In the genomic region with DNA sequence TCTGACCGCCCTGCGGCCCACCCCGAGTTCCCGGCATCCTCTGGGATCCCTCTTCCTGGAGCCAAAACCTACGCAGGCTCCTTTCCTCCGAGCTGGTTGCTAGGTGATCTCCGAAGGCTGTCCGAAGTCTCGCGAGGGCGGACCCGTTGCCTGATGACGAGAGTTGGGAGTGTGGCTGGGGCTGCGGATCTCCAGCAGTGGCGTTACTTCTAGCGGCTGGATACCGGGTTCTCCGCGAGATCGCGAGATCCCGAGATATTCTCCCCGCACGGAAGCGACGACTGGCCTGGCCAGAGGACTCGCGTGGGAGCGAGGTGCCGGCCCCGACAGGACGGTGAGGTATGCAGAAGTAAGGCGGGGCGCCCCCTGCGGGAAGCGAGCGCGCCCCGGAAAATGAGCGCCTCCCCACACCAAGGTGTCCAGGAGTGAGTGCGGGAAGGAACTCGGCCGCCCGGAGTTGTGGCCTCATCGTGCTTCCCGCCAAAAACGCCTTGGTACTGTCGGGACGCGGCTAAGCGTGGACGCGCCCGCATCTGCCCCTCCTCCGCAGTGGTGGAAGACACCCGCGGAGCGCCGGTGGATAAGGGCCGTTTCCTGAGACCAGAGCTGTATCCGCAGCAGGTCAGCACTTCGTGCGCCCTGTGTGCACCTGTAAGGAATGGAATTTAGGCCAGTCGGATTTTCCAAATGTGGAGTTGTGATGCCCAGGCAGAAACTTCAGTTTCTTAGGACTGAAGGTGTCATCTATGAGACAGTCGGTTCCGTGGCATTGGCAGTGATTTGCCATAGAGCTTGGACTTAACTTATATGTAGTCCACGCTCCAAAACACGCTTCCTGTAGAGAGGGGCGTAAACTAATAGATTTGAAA, we compare ENCODE assay signal across 1 cellular context.
TF ChIP-seq lines count a peak whose summit lies in the region.

A gene (plus strand): TSS at position 146 of the 869 bp plus-strand sequence. CDS start 1,426 bp downstream, outside the sequence.

TF ChIP-seq in HepG2, 621 proteins besides CTCF, POLR2A, EP300 and RAD21 (continued from another document and continues in another):
- TF ChIP-seq U2AF2 (IDR thresholded peaks at IDR 0.05; ENCODE audit: low read depth, low read length) = no peak
- TF ChIP-seq, protein P1, sequence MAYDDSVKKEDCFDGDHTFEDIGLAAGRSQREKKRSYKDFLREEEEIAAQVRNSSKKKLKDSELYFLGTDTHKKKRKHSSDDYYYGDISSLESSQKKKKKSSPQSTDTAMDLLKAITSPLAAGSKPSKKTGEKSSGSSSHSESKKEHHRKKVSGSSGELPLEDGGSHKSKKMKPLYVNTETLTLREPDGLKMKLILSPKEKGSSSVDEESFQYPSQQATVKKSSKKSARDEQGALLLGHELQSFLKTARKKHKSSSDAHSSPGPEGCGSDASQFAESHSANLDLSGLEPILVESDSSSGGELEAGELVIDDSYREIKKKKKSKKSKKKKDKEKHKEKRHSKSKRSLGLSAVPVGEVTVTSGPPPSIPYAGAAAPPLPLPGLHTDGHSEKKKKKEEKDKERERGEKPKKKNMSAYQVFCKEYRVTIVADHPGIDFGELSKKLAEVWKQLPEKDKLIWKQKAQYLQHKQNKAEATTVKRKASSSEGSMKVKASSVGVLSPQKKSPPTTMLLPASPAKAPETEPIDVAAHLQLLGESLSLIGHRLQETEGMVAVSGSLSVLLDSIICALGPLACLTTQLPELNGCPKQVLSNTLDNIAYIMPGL (CRISPR knock-in tag; IDR thresholded peaks at IDR 0.05; ENCODE audit: borderline replicate concordance in 1 of 2, low read depth in 1 of 2) = peak; percentile 98 to 99
- peak; percentile 59 for TF ChIP-seq ERF (CRISPR knock-in tag; IDR thresholded peaks at IDR 0.05)
- peak; percentile 63; the same call in 1 of the 2 replicates for TF ChIP-seq AHR (CRISPR knock-in tag; IDR thresholded peaks at IDR 0.05)
- no peak for TF ChIP-seq MTA3 (CRISPR knock-in tag; IDR thresholded peaks at IDR 0.05)
- TF ChIP-seq, protein P2, sequence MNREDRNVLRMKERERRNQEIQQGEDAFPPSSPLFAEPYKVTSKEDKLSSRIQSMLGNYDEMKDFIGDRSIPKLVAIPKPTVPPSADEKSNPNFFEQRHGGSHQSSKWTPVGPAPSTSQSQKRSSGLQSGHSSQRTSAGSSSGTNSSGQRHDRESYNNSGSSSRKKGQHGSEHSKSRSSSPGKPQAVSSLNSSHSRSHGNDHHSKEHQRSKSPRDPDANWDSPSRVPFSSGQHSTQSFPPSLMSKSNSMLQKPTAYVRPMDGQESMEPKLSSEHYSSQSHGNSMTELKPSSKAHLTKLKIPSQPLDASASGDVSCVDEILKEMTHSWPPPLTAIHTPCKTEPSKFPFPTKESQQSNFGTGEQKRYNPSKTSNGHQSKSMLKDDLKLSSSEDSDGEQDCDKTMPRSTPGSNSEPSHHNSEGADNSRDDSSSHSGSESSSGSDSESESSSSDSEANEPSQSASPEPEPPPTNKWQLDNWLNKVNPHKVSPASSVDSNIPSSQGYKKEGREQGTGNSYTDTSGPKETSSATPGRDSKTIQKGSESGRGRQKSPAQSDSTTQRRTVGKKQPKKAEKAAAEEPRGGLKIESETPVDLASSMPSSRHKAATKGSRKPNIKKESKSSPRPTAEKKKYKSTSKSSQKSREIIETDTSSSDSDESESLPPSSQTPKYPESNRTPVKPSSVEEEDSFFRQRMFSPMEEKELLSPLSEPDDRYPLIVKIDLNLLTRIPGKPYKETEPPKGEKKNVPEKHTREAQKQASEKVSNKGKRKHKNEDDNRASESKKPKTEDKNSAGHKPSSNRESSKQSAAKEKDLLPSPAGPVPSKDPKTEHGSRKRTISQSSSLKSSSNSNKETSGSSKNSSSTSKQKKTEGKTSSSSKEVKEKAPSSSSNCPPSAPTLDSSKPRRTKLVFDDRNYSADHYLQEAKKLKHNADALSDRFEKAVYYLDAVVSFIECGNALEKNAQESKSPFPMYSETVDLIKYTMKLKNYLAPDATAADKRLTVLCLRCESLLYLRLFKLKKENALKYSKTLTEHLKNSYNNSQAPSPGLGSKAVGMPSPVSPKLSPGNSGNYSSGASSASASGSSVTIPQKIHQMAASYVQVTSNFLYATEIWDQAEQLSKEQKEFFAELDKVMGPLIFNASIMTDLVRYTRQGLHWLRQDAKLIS (CRISPR knock-in tag; IDR thresholded peaks at IDR 0.05) = 0 out of 2 replicates have a peak, but pooled peaks have one; percentile 27
- TF ChIP-seq TEAD3 (CRISPR knock-in tag; optimal IDR thresholded peaks at IDR 0.05; ENCODE audit: borderline replicate concordance) = peak; percentile 61
- TF ChIP-seq, protein P3, sequence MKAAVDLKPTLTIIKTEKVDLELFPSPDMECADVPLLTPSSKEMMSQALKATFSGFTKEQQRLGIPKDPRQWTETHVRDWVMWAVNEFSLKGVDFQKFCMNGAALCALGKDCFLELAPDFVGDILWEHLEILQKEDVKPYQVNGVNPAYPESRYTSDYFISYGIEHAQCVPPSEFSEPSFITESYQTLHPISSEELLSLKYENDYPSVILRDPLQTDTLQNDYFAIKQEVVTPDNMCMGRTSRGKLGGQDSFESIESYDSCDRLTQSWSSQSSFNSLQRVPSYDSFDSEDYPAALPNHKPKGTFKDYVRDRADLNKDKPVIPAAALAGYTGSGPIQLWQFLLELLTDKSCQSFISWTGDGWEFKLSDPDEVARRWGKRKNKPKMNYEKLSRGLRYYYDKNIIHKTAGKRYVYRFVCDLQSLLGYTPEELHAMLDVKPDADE (CRISPR knock-in tag; IDR thresholded peaks at IDR 0.05) = no peak
- no peak for TF ChIP-seq ZFYVE20 (CRISPR knock-in tag; IDR thresholded peaks at IDR 0.05; ENCODE audit: borderline replicate concordance, low read depth)
- peak; percentile 78 for TF ChIP-seq SPEN (CRISPR knock-in tag; IDR thresholded peaks at IDR 0.05; ENCODE audit: low read depth)
- no peak for TF ChIP-seq ZNF790 (CRISPR knock-in tag; IDR thresholded peaks at IDR 0.05; ENCODE audit: borderline replicate concordance)
- no peak for TF ChIP-seq NCOR1 (IDR thresholded peaks at IDR 0.05; ENCODE audit: borderline replicate concordance, low read length)
- TF ChIP-seq, protein P4, sequence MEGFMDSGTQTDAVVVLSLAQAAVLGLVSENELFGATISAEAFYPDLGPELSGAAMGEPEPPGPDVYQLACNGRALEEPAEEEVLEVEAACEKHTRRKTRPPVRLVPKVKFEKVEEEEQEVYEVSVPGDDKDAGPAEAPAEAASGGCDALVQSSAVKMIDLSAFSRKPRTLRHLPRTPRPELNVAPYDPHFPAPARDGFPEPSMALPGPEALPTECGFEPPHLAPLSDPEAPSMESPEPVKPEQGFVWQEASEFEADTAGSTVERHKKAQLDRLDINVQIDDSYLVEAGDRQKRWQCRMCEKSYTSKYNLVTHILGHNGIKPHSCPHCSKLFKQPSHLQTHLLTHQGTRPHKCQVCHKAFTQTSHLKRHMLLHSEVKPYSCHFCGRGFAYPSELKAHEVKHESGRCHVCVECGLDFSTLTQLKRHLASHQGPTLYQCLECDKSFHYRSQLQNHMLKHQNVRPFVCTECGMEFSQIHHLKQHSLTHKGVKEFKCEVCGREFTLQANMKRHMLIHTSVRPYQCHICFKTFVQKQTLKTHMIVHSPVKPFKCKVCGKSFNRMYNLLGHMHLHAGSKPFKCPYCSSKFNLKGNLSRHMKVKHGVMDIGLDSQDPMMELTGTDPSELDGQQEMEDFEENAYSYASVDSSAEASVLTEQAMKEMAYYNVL (CRISPR knock-in tag; IDR thresholded peaks at IDR 0.05; ENCODE audit: borderline replicate concordance) = no peak; the same call in 1 of the 2 replicates
- 0 out of 2 replicates have a peak, but pooled peaks have one; percentile 44 for TF ChIP-seq RCOR2 (CRISPR knock-in tag; IDR thresholded peaks at IDR 0.05)
- peak; percentile 63 for TF ChIP-seq HDAC2 (CRISPR knock-in tag; IDR thresholded peaks at IDR 0.05)
- TF ChIP-seq RFX3 (CRISPR knock-in tag; IDR thresholded peaks at IDR 0.05) = peak; percentile 75
- TF ChIP-seq, protein P5, sequence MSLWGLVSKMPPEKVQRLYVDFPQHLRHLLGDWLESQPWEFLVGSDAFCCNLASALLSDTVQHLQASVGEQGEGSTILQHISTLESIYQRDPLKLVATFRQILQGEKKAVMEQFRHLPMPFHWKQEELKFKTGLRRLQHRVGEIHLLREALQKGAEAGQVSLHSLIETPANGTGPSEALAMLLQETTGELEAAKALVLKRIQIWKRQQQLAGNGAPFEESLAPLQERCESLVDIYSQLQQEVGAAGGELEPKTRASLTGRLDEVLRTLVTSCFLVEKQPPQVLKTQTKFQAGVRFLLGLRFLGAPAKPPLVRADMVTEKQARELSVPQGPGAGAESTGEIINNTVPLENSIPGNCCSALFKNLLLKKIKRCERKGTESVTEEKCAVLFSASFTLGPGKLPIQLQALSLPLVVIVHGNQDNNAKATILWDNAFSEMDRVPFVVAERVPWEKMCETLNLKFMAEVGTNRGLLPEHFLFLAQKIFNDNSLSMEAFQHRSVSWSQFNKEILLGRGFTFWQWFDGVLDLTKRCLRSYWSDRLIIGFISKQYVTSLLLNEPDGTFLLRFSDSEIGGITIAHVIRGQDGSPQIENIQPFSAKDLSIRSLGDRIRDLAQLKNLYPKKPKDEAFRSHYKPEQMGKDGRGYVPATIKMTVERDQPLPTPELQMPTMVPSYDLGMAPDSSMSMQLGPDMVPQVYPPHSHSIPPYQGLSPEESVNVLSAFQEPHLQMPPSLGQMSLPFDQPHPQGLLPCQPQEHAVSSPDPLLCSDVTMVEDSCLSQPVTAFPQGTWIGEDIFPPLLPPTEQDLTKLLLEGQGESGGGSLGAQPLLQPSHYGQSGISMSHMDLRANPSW (CRISPR knock-in tag; IDR thresholded peaks at IDR 0.05; ENCODE audit: borderline replicate concordance) = no peak
- TF ChIP-seq, protein P6, sequence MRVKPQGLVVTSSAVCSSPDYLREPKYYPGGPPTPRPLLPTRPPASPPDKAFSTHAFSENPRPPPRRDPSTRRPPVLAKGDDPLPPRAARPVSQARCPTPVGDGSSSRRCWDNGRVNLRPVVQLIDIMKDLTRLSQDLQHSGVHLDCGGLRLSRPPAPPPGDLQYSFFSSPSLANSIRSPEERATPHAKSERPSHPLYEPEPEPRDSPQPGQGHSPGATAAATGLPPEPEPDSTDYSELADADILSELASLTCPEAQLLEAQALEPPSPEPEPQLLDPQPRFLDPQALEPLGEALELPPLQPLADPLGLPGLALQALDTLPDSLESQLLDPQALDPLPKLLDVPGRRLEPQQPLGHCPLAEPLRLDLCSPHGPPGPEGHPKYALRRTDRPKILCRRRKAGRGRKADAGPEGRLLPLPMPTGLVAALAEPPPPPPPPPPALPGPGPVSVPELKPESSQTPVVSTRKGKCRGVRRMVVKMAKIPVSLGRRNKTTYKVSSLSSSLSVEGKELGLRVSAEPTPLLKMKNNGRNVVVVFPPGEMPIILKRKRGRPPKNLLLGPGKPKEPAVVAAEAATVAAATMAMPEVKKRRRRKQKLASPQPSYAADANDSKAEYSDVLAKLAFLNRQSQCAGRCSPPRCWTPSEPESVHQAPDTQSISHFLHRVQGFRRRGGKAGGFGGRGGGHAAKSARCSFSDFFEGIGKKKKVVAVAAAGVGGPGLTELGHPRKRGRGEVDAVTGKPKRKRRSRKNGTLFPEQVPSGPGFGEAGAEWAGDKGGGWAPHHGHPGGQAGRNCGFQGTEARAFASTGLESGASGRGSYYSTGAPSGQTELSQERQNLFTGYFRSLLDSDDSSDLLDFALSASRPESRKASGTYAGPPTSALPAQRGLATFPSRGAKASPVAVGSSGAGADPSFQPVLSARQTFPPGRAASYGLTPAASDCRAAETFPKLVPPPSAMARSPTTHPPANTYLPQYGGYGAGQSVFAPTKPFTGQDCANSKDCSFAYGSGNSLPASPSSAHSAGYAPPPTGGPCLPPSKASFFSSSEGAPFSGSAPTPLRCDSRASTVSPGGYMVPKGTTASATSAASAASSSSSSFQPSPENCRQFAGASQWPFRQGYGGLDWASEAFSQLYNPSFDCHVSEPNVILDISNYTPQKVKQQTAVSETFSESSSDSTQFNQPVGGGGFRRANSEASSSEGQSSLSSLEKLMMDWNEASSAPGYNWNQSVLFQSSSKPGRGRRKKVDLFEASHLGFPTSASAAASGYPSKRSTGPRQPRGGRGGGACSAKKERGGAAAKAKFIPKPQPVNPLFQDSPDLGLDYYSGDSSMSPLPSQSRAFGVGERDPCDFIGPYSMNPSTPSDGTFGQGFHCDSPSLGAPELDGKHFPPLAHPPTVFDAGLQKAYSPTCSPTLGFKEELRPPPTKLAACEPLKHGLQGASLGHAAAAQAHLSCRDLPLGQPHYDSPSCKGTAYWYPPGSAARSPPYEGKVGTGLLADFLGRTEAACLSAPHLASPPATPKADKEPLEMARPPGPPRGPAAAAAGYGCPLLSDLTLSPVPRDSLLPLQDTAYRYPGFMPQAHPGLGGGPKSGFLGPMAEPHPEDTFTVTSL (CRISPR knock-in tag; IDR thresholded peaks at IDR 0.05; ENCODE audit: borderline replicate concordance) = no peak
- TF ChIP-seq, protein P7, sequence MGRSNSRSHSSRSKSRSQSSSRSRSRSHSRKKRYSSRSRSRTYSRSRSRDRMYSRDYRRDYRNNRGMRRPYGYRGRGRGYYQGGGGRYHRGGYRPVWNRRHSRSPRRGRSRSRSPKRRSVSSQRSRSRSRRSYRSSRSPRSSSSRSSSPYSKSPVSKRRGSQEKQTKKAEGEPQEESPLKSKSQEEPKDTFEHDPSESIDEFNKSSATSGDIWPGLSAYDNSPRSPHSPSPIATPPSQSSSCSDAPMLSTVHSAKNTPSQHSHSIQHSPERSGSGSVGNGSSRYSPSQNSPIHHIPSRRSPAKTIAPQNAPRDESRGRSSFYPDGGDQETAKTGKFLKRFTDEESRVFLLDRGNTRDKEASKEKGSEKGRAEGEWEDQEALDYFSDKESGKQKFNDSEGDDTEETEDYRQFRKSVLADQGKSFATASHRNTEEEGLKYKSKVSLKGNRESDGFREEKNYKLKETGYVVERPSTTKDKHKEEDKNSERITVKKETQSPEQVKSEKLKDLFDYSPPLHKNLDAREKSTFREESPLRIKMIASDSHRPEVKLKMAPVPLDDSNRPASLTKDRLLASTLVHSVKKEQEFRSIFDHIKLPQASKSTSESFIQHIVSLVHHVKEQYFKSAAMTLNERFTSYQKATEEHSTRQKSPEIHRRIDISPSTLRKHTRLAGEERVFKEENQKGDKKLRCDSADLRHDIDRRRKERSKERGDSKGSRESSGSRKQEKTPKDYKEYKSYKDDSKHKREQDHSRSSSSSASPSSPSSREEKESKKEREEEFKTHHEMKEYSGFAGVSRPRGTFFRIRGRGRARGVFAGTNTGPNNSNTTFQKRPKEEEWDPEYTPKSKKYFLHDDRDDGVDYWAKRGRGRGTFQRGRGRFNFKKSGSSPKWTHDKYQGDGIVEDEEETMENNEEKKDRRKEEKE (IDR thresholded peaks at IDR 0.05) = no peak
- peak; percentile 57; the same call in 1 of the 2 replicates for TF ChIP-seq ZNF83 (CRISPR knock-in tag; IDR thresholded peaks at IDR 0.05; ENCODE audit: borderline replicate concordance)
- peak; percentile 32; the same call in 1 of the 2 replicates for TF ChIP-seq ZNF274 (CRISPR knock-in tag; IDR thresholded peaks at IDR 0.05)
- no peak for TF ChIP-seq TCF7 (IDR thresholded peaks at IDR 0.05; ENCODE audit: low read depth)
- 0 out of 2 replicates have a peak, but pooled peaks have one; percentile 29 for TF ChIP-seq HMG20B (CRISPR knock-in tag; conservative IDR thresholded peaks at IDR 0.05)
- TF ChIP-seq ZNF607 (CRISPR knock-in tag; IDR thresholded peaks at IDR 0.05; ENCODE audit: borderline replicate concordance) = peak; percentile 74
- TF ChIP-seq SUZ12 (IDR thresholded peaks at IDR 0.05; ENCODE audit: low read depth, low read length) = no peak
- TF ChIP-seq STAG1 (CRISPR knock-in tag; IDR thresholded peaks at IDR 0.05) = peak; percentile 57
- no peak; the same call in 1 of the 2 replicates for TF ChIP-seq ZNF256 (CRISPR knock-in tag; conservative IDR thresholded peaks at IDR 0.05)
- no peak for TF ChIP-seq ZNF432 (CRISPR knock-in tag; IDR thresholded peaks at IDR 0.05; ENCODE audit: borderline replicate concordance)
- TF ChIP-seq ZNF143 (CRISPR knock-in tag; IDR thresholded peaks at IDR 0.05) = peak; percentile 88
